Comparison of ENCODE assay signal across 8 cellular contexts in genomic region chrX:68852046-68852445, GRCh38.
"Had no signal": no experiment of that assay in that cellular context is flagged by ENCODE, and none has a peak within 500 bp of the region (broad histone marks: within the 10 kb centered on the region; RNA-seq: fewer than 3 reads in every experiment).

No MANE protein-coding gene starts in this region.

- H2AFZ ChIP-seq: GM23248 had no signal

- ATAC-seq: HCT116, K562 had no signal

- H3K27ac ChIP-seq: GM23248, KMS-11 had no signal

- H3K36me3 ChIP-seq: HAP-1 had no signal

- H3K4me2 ChIP-seq: KMS-11 had no signal

- H3K9me3 ChIP-seq: HAP-1 had no signal

- H3K4me3 ChIP-seq: GM23248, HAP-1, K562 had no signal

- H3K9ac ChIP-seq: GM23248, KMS-11 had no signal

- DNase-seq: GM23248, GOT3, H7, IMR-90 had no signal
